Comparison of ENCODE assay signal across 1 cellular context in the genomic region with DNA sequence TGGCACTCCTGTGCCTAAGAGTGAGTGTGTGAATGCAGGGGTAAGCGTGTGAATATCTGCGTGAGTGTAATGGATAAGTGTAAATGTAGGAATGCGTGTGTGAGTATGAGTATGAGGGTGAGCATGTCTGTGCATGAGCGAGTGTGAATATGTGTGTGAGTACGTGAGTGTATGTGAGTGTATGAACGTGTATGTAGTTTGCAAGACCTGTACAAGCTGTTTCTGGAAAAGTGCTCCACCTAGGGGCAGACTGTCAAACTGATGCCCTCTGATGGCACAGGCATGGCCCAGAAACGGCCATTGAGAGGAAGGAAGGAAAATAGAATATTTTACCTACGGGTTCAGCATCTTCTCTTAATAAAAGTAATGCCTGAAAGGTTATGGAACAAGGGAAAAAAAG.
TF ChIP-seq lines count a peak whose summit lies in the region.

No MANE protein-coding gene starts in this region.

TF ChIP-seq in GM12878, 131 proteins besides CTCF, POLR2A, EP300 and RAD21 (continued from another document):
- TF ChIP-seq, protein P1, sequence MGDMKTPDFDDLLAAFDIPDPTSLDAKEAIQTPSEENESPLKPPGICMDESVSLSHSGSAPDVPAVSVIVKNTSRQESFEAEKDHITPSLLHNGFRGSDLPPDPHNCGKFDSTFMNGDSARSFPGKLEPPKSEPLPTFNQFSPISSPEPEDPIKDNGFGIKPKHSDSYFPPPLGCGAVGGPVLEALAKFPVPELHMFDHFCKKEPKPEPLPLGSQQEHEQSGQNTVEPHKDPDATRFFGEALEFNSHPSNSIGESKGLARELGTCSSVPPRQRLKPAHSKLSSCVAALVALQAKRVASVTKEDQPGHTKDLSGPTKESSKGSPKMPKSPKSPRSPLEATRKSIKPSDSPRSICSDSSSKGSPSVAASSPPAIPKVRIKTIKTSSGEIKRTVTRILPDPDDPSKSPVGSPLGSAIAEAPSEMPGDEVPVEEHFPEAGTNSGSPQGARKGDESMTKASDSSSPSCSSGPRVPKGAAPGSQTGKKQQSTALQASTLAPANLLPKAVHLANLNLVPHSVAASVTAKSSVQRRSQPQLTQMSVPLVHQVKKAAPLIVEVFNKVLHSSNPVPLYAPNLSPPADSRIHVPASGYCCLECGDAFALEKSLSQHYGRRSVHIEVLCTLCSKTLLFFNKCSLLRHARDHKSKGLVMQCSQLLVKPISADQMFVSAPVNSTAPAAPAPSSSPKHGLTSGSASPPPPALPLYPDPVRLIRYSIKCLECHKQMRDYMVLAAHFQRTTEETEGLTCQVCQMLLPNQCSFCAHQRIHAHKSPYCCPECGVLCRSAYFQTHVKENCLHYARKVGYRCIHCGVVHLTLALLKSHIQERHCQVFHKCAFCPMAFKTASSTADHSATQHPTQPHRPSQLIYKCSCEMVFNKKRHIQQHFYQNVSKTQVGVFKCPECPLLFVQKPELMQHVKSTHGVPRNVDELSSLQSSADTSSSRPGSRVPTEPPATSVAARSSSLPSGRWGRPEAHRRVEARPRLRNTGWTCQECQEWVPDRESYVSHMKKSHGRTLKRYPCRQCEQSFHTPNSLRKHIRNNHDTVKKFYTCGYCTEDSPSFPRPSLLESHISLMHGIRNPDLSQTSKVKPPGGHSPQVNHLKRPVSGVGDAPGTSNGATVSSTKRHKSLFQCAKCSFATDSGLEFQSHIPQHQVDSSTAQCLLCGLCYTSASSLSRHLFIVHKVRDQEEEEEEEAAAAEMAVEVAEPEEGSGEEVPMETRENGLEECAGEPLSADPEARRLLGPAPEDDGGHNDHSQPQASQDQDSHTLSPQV (IDR thresholded peaks at IDR 0.05), result no peak
- TF ChIP-seq BHLHE40 (IDR thresholded peaks at IDR 0.05; ENCODE audit: borderline replicate concordance in 1 of 2, low read depth in 2 of 2, low read length in 1 of 2) (no peak), MYC (IDR thresholded peaks at IDR 0.05; ENCODE audit: insufficient read depth, insufficient read length, insufficient replicate concordance, low read length, severe bottlenecking) (no peak), TCF7 (IDR thresholded peaks at IDR 0.05; ENCODE audit: borderline replicate concordance) (no peak)
- TF ChIP-seq, protein P2, sequence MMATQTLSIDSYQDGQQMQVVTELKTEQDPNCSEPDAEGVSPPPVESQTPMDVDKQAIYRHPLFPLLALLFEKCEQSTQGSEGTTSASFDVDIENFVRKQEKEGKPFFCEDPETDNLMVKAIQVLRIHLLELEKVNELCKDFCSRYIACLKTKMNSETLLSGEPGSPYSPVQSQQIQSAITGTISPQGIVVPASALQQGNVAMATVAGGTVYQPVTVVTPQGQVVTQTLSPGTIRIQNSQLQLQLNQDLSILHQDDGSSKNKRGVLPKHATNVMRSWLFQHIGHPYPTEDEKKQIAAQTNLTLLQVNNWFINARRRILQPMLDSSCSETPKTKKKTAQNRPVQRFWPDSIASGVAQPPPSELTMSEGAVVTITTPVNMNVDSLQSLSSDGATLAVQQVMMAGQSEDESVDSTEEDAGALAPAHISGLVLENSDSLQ (IDR thresholded peaks at IDR 0.05), result peak; percentile 55; the same call in 1 of the 2 replicates
- TF ChIP-seq, protein P3, sequence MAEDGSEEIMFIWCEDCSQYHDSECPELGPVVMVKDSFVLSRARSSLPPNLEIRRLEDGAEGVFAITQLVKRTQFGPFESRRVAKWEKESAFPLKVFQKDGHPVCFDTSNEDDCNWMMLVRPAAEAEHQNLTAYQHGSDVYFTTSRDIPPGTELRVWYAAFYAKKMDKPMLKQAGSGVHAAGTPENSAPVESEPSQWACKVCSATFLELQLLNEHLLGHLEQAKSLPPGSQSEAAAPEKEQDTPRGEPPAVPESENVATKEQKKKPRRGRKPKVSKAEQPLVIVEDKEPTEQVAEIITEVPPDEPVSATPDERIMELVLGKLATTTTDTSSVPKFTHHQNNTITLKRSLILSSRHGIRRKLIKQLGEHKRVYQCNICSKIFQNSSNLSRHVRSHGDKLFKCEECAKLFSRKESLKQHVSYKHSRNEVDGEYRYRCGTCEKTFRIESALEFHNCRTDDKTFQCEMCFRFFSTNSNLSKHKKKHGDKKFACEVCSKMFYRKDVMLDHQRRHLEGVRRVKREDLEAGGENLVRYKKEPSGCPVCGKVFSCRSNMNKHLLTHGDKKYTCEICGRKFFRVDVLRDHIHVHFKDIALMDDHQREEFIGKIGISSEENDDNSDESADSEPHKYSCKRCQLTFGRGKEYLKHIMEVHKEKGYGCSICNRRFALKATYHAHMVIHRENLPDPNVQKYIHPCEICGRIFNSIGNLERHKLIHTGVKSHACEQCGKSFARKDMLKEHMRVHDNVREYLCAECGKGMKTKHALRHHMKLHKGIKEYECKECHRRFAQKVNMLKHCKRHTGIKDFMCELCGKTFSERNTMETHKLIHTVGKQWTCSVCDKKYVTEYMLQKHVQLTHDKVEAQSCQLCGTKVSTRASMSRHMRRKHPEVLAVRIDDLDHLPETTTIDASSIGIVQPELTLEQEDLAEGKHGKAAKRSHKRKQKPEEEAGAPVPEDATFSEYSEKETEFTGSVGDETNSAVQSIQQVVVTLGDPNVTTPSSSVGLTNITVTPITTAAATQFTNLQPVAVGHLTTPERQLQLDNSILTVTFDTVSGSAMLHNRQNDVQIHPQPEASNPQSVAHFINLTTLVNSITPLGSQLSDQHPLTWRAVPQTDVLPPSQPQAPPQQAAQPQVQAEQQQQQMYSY (CRISPR knock-in tag; IDR thresholded peaks at IDR 0.05), result no peak
- TF ChIP-seq, protein P4, sequence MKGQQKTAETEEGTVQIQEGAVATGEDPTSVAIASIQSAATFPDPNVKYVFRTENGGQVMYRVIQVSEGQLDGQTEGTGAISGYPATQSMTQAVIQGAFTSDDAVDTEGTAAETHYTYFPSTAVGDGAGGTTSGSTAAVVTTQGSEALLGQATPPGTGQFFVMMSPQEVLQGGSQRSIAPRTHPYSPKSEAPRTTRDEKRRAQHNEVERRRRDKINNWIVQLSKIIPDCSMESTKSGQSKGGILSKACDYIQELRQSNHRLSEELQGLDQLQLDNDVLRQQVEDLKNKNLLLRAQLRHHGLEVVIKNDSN (IDR thresholded peaks at IDR 0.05; ENCODE audit: borderline replicate concordance, extremely low read length, insufficient read depth, low read depth, low read length), result no peak
- TF ChIP-seq, protein P5, sequence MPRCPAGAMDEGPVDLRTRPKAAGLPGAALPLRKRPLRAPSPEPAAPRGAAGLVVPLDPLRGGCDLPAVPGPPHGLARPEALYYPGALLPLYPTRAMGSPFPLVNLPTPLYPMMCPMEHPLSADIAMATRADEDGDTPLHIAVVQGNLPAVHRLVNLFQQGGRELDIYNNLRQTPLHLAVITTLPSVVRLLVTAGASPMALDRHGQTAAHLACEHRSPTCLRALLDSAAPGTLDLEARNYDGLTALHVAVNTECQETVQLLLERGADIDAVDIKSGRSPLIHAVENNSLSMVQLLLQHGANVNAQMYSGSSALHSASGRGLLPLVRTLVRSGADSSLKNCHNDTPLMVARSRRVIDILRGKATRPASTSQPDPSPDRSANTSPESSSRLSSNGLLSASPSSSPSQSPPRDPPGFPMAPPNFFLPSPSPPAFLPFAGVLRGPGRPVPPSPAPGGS (IDR thresholded peaks at IDR 0.05; ENCODE audit: borderline replicate concordance, insufficient read depth, low read depth, low read length, poor library complexity, severe bottlenecking), result no peak
TF ChIP-seq in GM12878: peak in this region for 12.
